2 cellular contexts compared by ENCODE assay signal in the genomic region with DNA sequence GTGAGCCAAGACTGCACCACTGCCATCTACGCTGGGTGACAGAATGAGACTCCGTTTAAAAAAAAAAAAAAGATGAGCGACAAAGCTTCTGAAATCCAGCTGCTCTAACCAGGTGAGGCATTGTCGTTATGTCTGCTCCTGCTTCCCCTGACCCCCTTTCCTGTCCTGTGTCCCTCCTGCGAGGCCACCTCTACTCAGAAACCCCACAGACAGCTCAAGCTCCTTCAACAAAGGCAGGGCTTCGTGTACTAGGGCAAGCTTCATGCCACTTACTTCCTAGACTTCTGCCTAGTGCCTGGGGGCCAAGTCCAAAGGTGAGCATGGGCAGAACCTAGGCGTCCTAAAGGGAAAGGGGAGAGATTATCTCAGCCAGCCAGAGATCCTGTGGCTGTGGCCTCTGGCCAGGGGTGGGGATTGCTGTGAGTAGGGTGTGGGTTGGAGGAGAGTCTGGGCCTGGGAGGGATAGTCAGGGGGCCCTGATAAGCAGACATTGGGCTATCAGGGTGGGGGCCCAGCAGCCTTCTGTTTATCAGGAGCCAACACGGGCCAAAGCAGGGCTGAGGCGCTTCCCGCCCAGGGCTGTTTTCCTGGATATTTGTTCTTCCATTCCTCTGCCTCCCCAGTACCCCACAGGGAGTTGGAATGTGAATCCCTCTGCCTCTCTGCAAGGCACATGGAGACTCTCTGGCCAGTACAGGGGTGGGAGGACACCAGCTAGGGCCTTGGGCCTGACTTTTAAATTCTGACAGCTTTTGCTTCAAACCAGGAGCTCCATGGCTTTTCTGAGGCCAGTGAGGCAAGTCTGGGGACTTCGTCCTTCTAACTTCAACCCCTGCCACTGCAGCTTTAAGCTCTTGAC.
TF ChIP-seq lines count a peak whose summit lies in the region.

No MANE protein-coding gene starts in this region.

TF ChIP-seq in H1, 55 proteins besides CTCF, POLR2A, EP300 and RAD21:
- no peak for TF ChIP-seq CHD2 (IDR thresholded peaks at IDR 0.05; ENCODE audit: low read length)
- no peak for TF ChIP-seq JUN (IDR thresholded peaks at IDR 0.05; ENCODE audit: low read depth, low read length)
- no peak for TF ChIP-seq PHF8 (conservative IDR thresholded peaks at IDR 0.05; ENCODE audit: low read depth, low read length)
- TF ChIP-seq RFX5 (IDR thresholded peaks at IDR 0.05; ENCODE audit: borderline replicate concordance, low read depth, low read length) = no peak
- TF ChIP-seq SIN3A (conservative IDR thresholded peaks at IDR 0.05 in 1 of 2, IDR thresholded peaks at IDR 0.05 in 1 of 2; ENCODE audit: low read depth in 1 of 2, low read length in 2 of 2) = no peak
- TF ChIP-seq POU5F1 (IDR thresholded peaks at IDR 0.05; ENCODE audit: low read depth, low read length) = no peak
- no peak for TF ChIP-seq CHD7 (IDR thresholded peaks at IDR 0.05; ENCODE audit: insufficient replicate concordance, low read length)
- no peak for TF ChIP-seq HDAC2 (IDR thresholded peaks at IDR 0.05; ENCODE audit: borderline replicate concordance in 1 of 2, low read depth in 2 of 2, low read length in 2 of 2)

TF ChIP-seq in GM12891, 5 proteins besides CTCF, POLR2A, EP300 and RAD21:
- TF ChIP-seq PAX5 (IDR thresholded peaks at IDR 0.05; ENCODE audit: insufficient read depth, low read length, severe bottlenecking) = no peak
- TF ChIP-seq TAF1 (IDR thresholded peaks at IDR 0.05; ENCODE audit: low read depth, low read length) = no peak
- TF ChIP-seq SPI1 (IDR thresholded peaks at IDR 0.05; ENCODE audit: low read depth, low read length) = no peak
- TF ChIP-seq POU2F2 (IDR thresholded peaks at IDR 0.05; ENCODE audit: low read depth, low read length) = no peak
- no peak for TF ChIP-seq POLR2AphosphoS5 (IDR thresholded peaks at IDR 0.05; ENCODE audit: low read depth, low read length)
